ENCODE assay signal across 8 cellular contexts in genomic region chr2:24793752-24794477, GRCh38. TPM values are rescaled to one million over a fixed set of nuclear protein-coding genes. Genes with fewer than 3 reads are reported as not detected.
A peak's percentile ranks its signal among the peaks of the same experiment; 100 is the strongest.
DNase-seq lines count a peak whose midpoint lies in the region; ATAC-seq and TF ChIP-seq lines count a peak whose summit lies in the region.

No MANE protein-coding gene starts in this region.

- peaks cover 21% of the 10 kb centered on the region for H3K4me1 Mint-ChIP-seq in CD14-positive monocyte

- H3K9ac ChIP-seq in GM23248 (peak overlapping the region; percentile 94), PC-3 (ENCODE audit: low read length) (peak overlapping the region; percentile 92), mucosa of rectum (ENCODE audit: low read depth in 1 of 2, low read length in 2 of 2) (peak overlapping the region; percentile 94 to 97)

- H2AFZ ChIP-seq in GM23248, result peak overlapping the region; percentile 84
- peak overlapping the region; percentile 78 for H2AFZ ChIP-seq in PC-3 (ENCODE audit: low read length)

- WGBS in GM23248 (ENCODE audit: low coverage in 1 of 2, low lambda C conversion rate in 2 of 2, missing lambda C conversion rate in 2 of 2), 2 experiments, result 1% methylated on average over 16 of the region's 16 CpGs

- no peak for DNase-seq in CD14-positive monocyte (ENCODE audit: low spot score)
- peak; percentile 63 for DNase-seq in GM23248
- peak; percentile 41 for DNase-seq in PC-3
- DNase-seq in coronary artery (ENCODE audit: low spot score), result no peak
- DNase-seq in H4 (ENCODE audit: low spot score), result no peak
- no peak for DNase-seq in NCI-H187 treated with DMSO at 0.1 percent for 48 hours (lab: John Stamatoyannopoulos, UW)

- H3K4me2 ChIP-seq in GM23248 (ENCODE audit: unreplicated experiment) (peak overlapping the region; percentile 82), PC-3 (ENCODE audit: low read length) (peak overlapping the region; percentile 88)

- intact Hi-C loops in CD14-positive monocyte (cut with micrococcal nuclease), result loop anchor here (5.0 to 10.0 kb wide), 4 partner anchors 178 to 1971 kb away; partner anchors contain the start of genes ATAD2B (in 1 of the 2), DNAJC27 (in 1 of the 2), EFR3B (in 1 of the 2) and SLC35F6 (in 1 of the 2)
- intact Hi-C loops in PC-3 (cut with micrococcal nuclease), result loop anchor here (1.0 to 5.0 kb wide), 3 partner anchors 12 to 302 kb away; partner anchors contain the start of genes EFR3B and NCOA1

- H3K27me3 ChIP-seq in GM23248 (replicated peaks; ENCODE audit: insufficient read depth) (no peaks in the 10 kb centered on the region), PC-3 (ENCODE audit: low read length) (no peaks in the 10 kb centered on the region), mucosa of rectum (ENCODE audit: control insufficient read depth in 2 of 2, insufficient read depth in 2 of 2, low read length in 2 of 2) (no peaks in the 10 kb centered on the region)

- H3K27me3 Mint-ChIP-seq in CD14-positive monocyte (ENCODE audit: low read depth in 3 of 3), result no peaks in the 10 kb centered on the region

- H3K9me2 ChIP-seq in GM23248 (ENCODE audit: insufficient read depth) (no peaks in the 10 kb centered on the region), PC-3 (replicated peaks; ENCODE audit: low read length) (no peaks in the 10 kb centered on the region)

- H3K36me3 ChIP-seq in GM23248 (ENCODE audit: low read depth), result no peaks in the 10 kb centered on the region
- H3K36me3 ChIP-seq in PC-3 (ENCODE audit: low read depth, low read length), result peaks cover 24% of the 10 kb centered on the region
- H3K36me3 ChIP-seq in mucosa of rectum (ENCODE audit: control insufficient read depth in 2 of 2, insufficient read depth in 2 of 2, low read length in 2 of 2), result peaks cover 0 to 9% of the 10 kb centered on the region in 2 donors

- H3K9me3 Mint-ChIP-seq in CD14-positive monocyte, result peaks cover 0 to 2% (median 0%) of the 10 kb centered on the region in 7 donors

- in situ Hi-C loops in GM23248 (cut with MboI), result no loop called here

- peak overlapping the region; percentile 83 for H3K4me3 ChIP-seq in GM23248
- H3K4me3 ChIP-seq in PC-3 (ENCODE audit: low read length), result peak overlapping the region; percentile 76
- H3K4me3 ChIP-seq in coronary artery, result peak overlapping the region; percentile 88
- H3K4me3 ChIP-seq in mucosa of rectum (ENCODE audit: low read length in 2 of 2), result peak overlapping the region; percentile 93 to 100

- no peaks in the 10 kb centered on the region for H3K9me3 ChIP-seq in GM23248 (ENCODE audit: low read depth)
- no peaks in the 10 kb centered on the region for H3K9me3 ChIP-seq in PC-3 (ENCODE audit: low read length)
- H3K9me3 ChIP-seq in mucosa of rectum (ENCODE audit: control insufficient read depth in 2 of 2, low read length in 2 of 2), result no peaks in the 10 kb centered on the region

- TSS peak; percentile 66 for BruUV-seq in PC-3 (replicated peaks; lab: Mats Ljungman, UMichigan)

- no peaks in the 10 kb centered on the region for H4K20me1 ChIP-seq in GM23248 (ENCODE audit: insufficient read depth)
- no peaks in the 10 kb centered on the region for H4K20me1 ChIP-seq in PC-3 (ENCODE audit: low read length)

- POLR2A ChIA-PET in PC-3 (lab: Charles Lee; ENCODE audit: unreplicated experiment), result interaction anchor here (0.6 kb wide), 3 partner anchors 33 to 391 kb away, joined by 3 to 4 read pairs (median 3); no protein-coding TSS in a partner anchor

- H3K4me1 ChIP-seq in GM23248 (ENCODE audit: insufficient read depth) (peaks cover 10% of the 10 kb centered on the region), PC-3 (ENCODE audit: insufficient read depth, low read length) (peaks cover 23% of the 10 kb centered on the region), mucosa of rectum (ENCODE audit: control insufficient read depth in 2 of 2, insufficient read depth in 2 of 2, low read length in 2 of 2) (peaks cover 5 to 13% of the 10 kb centered on the region in 2 donors)

- peak overlapping the region in 3 of 7 donors; percentile 2 to 99 (median 98) for H3K27ac Mint-ChIP-seq in CD14-positive monocyte

- TF ChIP-seq CTCF in CD14-positive monocyte (IDR thresholded peaks at IDR 0.05) (no peak), PC-3 (conservative IDR thresholded peaks at IDR 0.05; ENCODE audit: low read depth, low read length) (no peak), coronary artery (IDR thresholded peaks at IDR 0.05) (no peak)

- CTCF ChIA-PET in PC-3 (lab: Charles Lee), result interaction anchor here (2.7 kb wide), 1 partner anchor 33 kb away, joined by 23 read pairs; no protein-coding TSS in a partner anchor

- H3F3A ChIP-seq in GM23248 (ENCODE audit: insufficient read depth) (peaks cover 9% of the 10 kb centered on the region), PC-3 (ENCODE audit: low read length, unreplicated experiment) (no peaks in the 10 kb centered on the region)

- H3K79me2 ChIP-seq in GM23248 (ENCODE audit: insufficient read depth) (peaks cover 54% of the 10 kb centered on the region), PC-3 (ENCODE audit: low read length) (peaks cover 58% of the 10 kb centered on the region)

- H3K4me3 Mint-ChIP-seq in CD14-positive monocyte, result peak overlapping the region; percentile 88 to 94

- H3K36me3 Mint-ChIP-seq in CD14-positive monocyte, result peaks cover 25 to 47% of the 10 kb centered on the region in 2 donors

- peak overlapping the region; percentile 88 for H3K27ac ChIP-seq in GM23248
- H3K27ac ChIP-seq in PC-3 (ENCODE audit: low read length), result peak overlapping the region; percentile 86
- peak overlapping the region in 1 of 2 donors; percentile 98 for H3K27ac ChIP-seq in coronary artery
- H3K27ac ChIP-seq in mucosa of rectum (ENCODE audit: low read depth in 2 of 2, low read length in 2 of 2), result no peak overlapping the region

- ATAC-seq in PC-3 (peak; percentile 9), HG03135 (IDR thresholded peaks at IDR 0.05; ENCODE audit: unreplicated experiment) (no peak)

RNA-seq across cellular contexts. Expression of gene CENPO, which starts 0.7 kb away (rescaled TPM):
- polyA plus RNA-seq in CD14-positive monocyte (1 to 10 TPM; 1.6 to 2.3 TPM), GM23248 (2016; fragmentation: Nextera tagmentation; extraction: Ambion mirVana) (12.8 and 13.3 TPM in 2 replicates)
- 13.2 and 22.1 TPM in 2 replicates for total RNA-seq in GM23248 (2014; rRNA removed; shearing (Covaris generic))
- 41.4 and 68.5 TPM in 2 replicates for total RNA-seq in PC-3 (2014; rRNA removed)
- total RNA-seq in H4 (2014; rRNA removed; shearing (Covaris generic)), result 19.7 and 34.1 TPM in 2 replicates

RNA-seq across cellular contexts. Expression of gene PTRHD1, which starts 0.7 kb away (rescaled TPM):
- polyA plus RNA-seq in CD14-positive monocyte (10 to 100 TPM; 78.6 to 86.2 TPM), GM23248 (2016; fragmentation: Nextera tagmentation; extraction: Ambion mirVana) (44.8 and 46.2 TPM in 2 replicates)
- 13.3 and 27.5 TPM in 2 replicates for total RNA-seq in GM23248 (2014; rRNA removed; shearing (Covaris generic))
- 35.8 and 68.6 TPM in 2 replicates for total RNA-seq in PC-3 (2014; rRNA removed)
- 24.9 and 31.3 TPM in 2 replicates for total RNA-seq in H4 (2014; rRNA removed; shearing (Covaris generic))

Comparison
In these comparisons a context has a peak if more than half of its experiments do, and no peak if none do; other contexts are left out.
1. DNase-seq: peak in GM23248 (single experiment) and PC-3 (single experiment); none in CD14-positive monocyte (single experiment), coronary artery (single experiment), H4 (single experiment) and NCI-H187 treated with DMSO at 0.1 percent for 48 hours (single experiment).
2. H3K27ac ChIP-seq: peak in GM23248 (single experiment) and PC-3 (single experiment); none in mucosa of rectum (0 of 2).
3. Peak in every context shown above with its lines, with median percentiles within 50 percentile points of each other: H3K4me3 ChIP-seq and H3K9ac ChIP-seq.